ENCODE assay signal across 8 cellular contexts in the genomic region with DNA sequence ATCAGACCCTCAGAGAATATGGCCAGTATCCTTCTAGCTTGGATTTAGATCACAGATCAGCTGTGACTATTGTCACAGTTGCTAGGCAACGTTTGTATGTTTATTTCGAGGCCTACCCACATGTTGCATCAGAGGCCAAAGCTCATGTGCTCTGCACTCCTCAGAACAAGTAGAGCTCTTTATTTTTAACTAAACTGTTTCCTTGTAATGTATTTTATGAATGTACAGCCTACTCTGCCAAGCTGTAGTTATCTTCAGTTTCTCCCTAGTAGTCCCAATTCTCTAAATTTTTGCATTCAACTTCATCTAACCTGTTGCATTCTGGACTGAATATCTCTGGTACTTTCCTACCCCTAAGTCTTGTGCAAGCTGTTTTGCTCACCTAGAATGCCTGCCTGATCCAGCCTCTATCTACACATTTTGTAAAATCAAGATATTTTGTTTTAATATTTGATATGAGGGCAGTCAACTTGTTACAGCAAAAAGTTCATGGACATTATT. TPM values are rescaled to one million over a fixed set of nuclear protein-coding genes. Genes with fewer than 3 reads are reported as not detected.
DNase-seq lines count a peak whose midpoint lies in the region; ATAC-seq and TF ChIP-seq lines count a peak whose summit lies in the region.

No MANE protein-coding gene starts in this region.

- no peak for TF ChIP-seq POLR2A in vagina (IDR thresholded peaks at IDR 0.05)

- 33% methylated on average over 2 of the region's 2 CpGs for WGBS in mesenchymal stem cell

- no peaks in the 10 kb centered on the region for H3K9me2 ChIP-seq in GM23338 (ENCODE audit: insufficient read depth)

- ATAC-seq in GM23338 (peak; percentile 55), HG02852 (IDR thresholded peaks at IDR 0.05; ENCODE audit: unreplicated experiment) (no peak)

- H2BK15ac ChIP-seq in mesenchymal stem cell (ENCODE audit: low read depth, poor library complexity, severe bottlenecking) = no peak overlapping the region

- H3K27ac ChIP-seq in GM23338 (ENCODE audit: low read depth) (no peak overlapping the region), coronary artery (peak overlapping the region; percentile 61 to 64), mesenchymal stem cell (ENCODE audit: low read length, poor library complexity, severe bottlenecking) (no peak overlapping the region), vagina (peak overlapping the region; percentile 69)

- no peak overlapping the region for H4K91ac ChIP-seq in mesenchymal stem cell (ENCODE audit: low read length)

- H3K27me3 Mint-ChIP-seq in GM23338 (ENCODE audit: insufficient read depth, low read depth, poor library complexity) = peaks cover 6% of the 10 kb centered on the region

- H3K18ac ChIP-seq in mesenchymal stem cell (ENCODE audit: low read depth in 1 of 2, low read length in 2 of 2) = no peak overlapping the region

- no peaks in the 10 kb centered on the region for H3K9me3 Mint-ChIP-seq in GM23338

- no peak for TF ChIP-seq CTCF in GM23338 (conservative IDR thresholded peaks at IDR 0.05; ENCODE audit: low read depth in 2 of 2)
- no peak for TF ChIP-seq CTCF in coronary artery (IDR thresholded peaks at IDR 0.05)
- TF ChIP-seq CTCF in vagina (IDR thresholded peaks at IDR 0.05) = no peak

- H3K36me3 Mint-ChIP-seq in GM23338 (ENCODE audit: low read depth) = no peaks in the 10 kb centered on the region

- H3K4me1 ChIP-seq in GM23338 (ENCODE audit: insufficient read depth) (no peaks in the 10 kb centered on the region), mesenchymal stem cell (ENCODE audit: control insufficient read depth, insufficient read depth, low read depth, low read length) (peaks cover 6% of the 10 kb centered on the region), vagina (peaks cover 85% of the 10 kb centered on the region)

- H3K4ac ChIP-seq in mesenchymal stem cell (ENCODE audit: low read depth in 1 of 2, low read length in 2 of 2) = no peak overlapping the region

- H3K4me2 ChIP-seq in GM23338 (no peak overlapping the region), mesenchymal stem cell (ENCODE audit: low read length, poor library complexity, severe bottlenecking) (no peak overlapping the region)

- no peak overlapping the region for H2BK5ac ChIP-seq in mesenchymal stem cell (ENCODE audit: low read depth, low read length, poor library complexity, severe bottlenecking)

- H3K9ac ChIP-seq in mesenchymal stem cell (ENCODE audit: low read length) = peak overlapping the region; percentile 79

- H3K27ac Mint-ChIP-seq in GM23338 = peak overlapping the region; percentile 83; the same call in 1 of the 2 replicates

- H3K14ac ChIP-seq in mesenchymal stem cell (ENCODE audit: low read length in 2 of 2) = no peak overlapping the region

- in situ Hi-C loops in Caki2 (cut with HindIII; ENCODE audit: low pct_unique_long_range_greater_than_20kb, low sequenced_read_pairs) = no loop called here

- 0 out of 2 replicates have a peak, but pooled peaks cover under 1% of the 10 kb centered on the region for H3K79me2 ChIP-seq in GM23338 (replicated peaks; ENCODE audit: insufficient read depth)

- H3K4me1 Mint-ChIP-seq in GM23338 = peaks cover 25% of the 10 kb centered on the region

- no peaks in the 10 kb centered on the region for H3K36me3 ChIP-seq in GM23338 (ENCODE audit: insufficient read depth)
- H3K36me3 ChIP-seq in mesenchymal stem cell (ENCODE audit: control insufficient read depth in 1 of 2, insufficient read depth in 2 of 2, low read depth in 1 of 2, low read length in 2 of 2) = peaks cover 0 to 14% of the 10 kb centered on the region in 2 experiments
- no peaks in the 10 kb centered on the region for H3K36me3 ChIP-seq in vagina

- no peaks in the 10 kb centered on the region for H3K27me3 ChIP-seq in GM23338 (ENCODE audit: insufficient read depth)
- no peaks in the 10 kb centered on the region for H3K27me3 ChIP-seq in mesenchymal stem cell (ENCODE audit: control insufficient read depth in 1 of 2, insufficient read depth in 1 of 2, low read length in 2 of 2)
- no peaks in the 10 kb centered on the region for H3K27me3 ChIP-seq in vagina

- DNase-seq in Caki2 (ENCODE audit: low read depth) = peak; percentile 69
- DNase-seq in GM23338 (ENCODE audit: low spot score) = peak; percentile 75
- DNase-seq in NOMO-1 treated with dmso at 0.1 percent for 144 hours (lab: John Stamatoyannopoulos, UW; ENCODE audit: unreplicated experiment) = peak; percentile 51
- no peak for DNase-seq in coronary artery (ENCODE audit: low spot score)
- peak; percentile 98 for DNase-seq in mesenchymal stem cell
- no peak for DNase-seq in vagina (ENCODE audit: extremely low spot score in 2 of 2)
- no peak for DNase-seq in NCI-H524 (lab: John Stamatoyannopoulos, UW)

- H2BK120ac ChIP-seq in mesenchymal stem cell (ENCODE audit: low read depth, low read length) = no peak overlapping the region

- intact Hi-C loops in vagina (cut with DNase I) = loop anchor here (10.0 kb wide), 2 partner anchors 50 to 100 kb away; partner anchors contain the start of gene CAST

- H2AFZ ChIP-seq in GM23338 (no peak overlapping the region), mesenchymal stem cell (ENCODE audit: low read depth, low read length) (no peak overlapping the region)

- no peak overlapping the region for H2BK12ac ChIP-seq in mesenchymal stem cell (ENCODE audit: low read length in 2 of 2)

- no peak overlapping the region for H4K8ac ChIP-seq in mesenchymal stem cell (ENCODE audit: low read length)

- H3F3A ChIP-seq in GM23338 (replicated peaks; ENCODE audit: low read depth) = no peaks in the 10 kb centered on the region

- no peaks in the 10 kb centered on the region for H4K20me1 ChIP-seq in GM23338 (replicated peaks; ENCODE audit: insufficient read depth)

- no peaks in the 10 kb centered on the region for H3K9me3 ChIP-seq in mesenchymal stem cell (ENCODE audit: control insufficient read depth, low read length)
- no peaks in the 10 kb centered on the region for H3K9me3 ChIP-seq in vagina

- H3K23ac ChIP-seq in mesenchymal stem cell (ENCODE audit: low read length in 2 of 2) = no peak overlapping the region

- no peak overlapping the region for H3K4me3 Mint-ChIP-seq in GM23338

- no peak overlapping the region for H3K4me3 ChIP-seq in GM23338
- H3K4me3 ChIP-seq in coronary artery = no peak overlapping the region
- H3K4me3 ChIP-seq in mesenchymal stem cell (ENCODE audit: insufficient read depth in 1 of 2, low read depth in 1 of 2, low read length in 2 of 2) = no peak overlapping the region
- H3K4me3 ChIP-seq in vagina = no peak overlapping the region

- no peak overlapping the region for H2AK5ac ChIP-seq in mesenchymal stem cell (ENCODE audit: low read length, severe bottlenecking)

- H3K79me1 ChIP-seq in mesenchymal stem cell (replicated peaks; ENCODE audit: low read length, poor library complexity, severe bottlenecking) = peaks cover 23% of the 10 kb centered on the region

TF ChIP-seq in GM23338, 12 proteins besides CTCF, POLR2A, EP300 and RAD21 (continues in another document):
- TF ChIP-seq CREB1 (CRISPR knock-in tag; IDR thresholded peaks at IDR 0.05; ENCODE audit: low read depth) (no peak), NANOG (IDR thresholded peaks at IDR 0.05; ENCODE audit: borderline replicate concordance) (no peak), EZH2phosphoT487 (IDR thresholded peaks at IDR 0.05; ENCODE audit: unreplicated experiment) (no peak), JUNB (IDR thresholded peaks at IDR 0.05; ENCODE audit: unreplicated experiment) (no peak), ZNF331 (CRISPR knock-in tag; IDR thresholded peaks at IDR 0.05; ENCODE audit: low read depth) (no peak), STAT1 (IDR thresholded peaks at IDR 0.05; ENCODE audit: unreplicated experiment) (no peak), POLR2AphosphoS5 (IDR thresholded peaks at IDR 0.05; ENCODE audit: low read depth) (no peak), EZH2 (IDR thresholded peaks at IDR 0.05; ENCODE audit: low read depth, unreplicated experiment) (no peak)
- TF ChIP-seq, protein P1, sequence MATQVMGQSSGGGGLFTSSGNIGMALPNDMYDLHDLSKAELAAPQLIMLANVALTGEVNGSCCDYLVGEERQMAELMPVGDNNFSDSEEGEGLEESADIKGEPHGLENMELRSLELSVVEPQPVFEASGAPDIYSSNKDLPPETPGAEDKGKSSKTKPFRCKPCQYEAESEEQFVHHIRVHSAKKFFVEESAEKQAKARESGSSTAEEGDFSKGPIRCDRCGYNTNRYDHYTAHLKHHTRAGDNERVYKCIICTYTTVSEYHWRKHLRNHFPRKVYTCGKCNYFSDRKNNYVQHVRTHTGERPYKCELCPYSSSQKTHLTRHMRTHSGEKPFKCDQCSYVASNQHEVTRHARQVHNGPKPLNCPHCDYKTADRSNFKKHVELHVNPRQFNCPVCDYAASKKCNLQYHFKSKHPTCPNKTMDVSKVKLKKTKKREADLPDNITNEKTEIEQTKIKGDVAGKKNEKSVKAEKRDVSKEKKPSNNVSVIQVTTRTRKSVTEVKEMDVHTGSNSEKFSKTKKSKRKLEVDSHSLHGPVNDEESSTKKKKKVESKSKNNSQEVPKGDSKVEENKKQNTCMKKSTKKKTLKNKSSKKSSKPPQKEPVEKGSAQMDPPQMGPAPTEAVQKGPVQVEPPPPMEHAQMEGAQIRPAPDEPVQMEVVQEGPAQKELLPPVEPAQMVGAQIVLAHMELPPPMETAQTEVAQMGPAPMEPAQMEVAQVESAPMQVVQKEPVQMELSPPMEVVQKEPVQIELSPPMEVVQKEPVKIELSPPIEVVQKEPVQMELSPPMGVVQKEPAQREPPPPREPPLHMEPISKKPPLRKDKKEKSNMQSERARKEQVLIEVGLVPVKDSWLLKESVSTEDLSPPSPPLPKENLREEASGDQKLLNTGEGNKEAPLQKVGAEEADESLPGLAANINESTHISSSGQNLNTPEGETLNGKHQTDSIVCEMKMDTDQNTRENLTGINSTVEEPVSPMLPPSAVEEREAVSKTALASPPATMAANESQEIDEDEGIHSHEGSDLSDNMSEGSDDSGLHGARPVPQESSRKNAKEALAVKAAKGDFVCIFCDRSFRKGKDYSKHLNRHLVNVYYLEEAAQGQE (IDR thresholded peaks at IDR 0.05; ENCODE audit: unreplicated experiment) = no peak
- TF ChIP-seq, protein P2, sequence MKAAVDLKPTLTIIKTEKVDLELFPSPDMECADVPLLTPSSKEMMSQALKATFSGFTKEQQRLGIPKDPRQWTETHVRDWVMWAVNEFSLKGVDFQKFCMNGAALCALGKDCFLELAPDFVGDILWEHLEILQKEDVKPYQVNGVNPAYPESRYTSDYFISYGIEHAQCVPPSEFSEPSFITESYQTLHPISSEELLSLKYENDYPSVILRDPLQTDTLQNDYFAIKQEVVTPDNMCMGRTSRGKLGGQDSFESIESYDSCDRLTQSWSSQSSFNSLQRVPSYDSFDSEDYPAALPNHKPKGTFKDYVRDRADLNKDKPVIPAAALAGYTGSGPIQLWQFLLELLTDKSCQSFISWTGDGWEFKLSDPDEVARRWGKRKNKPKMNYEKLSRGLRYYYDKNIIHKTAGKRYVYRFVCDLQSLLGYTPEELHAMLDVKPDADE (IDR thresholded peaks at IDR 0.05) = no peak

RNA-seq across cellular contexts. Expression of gene CAST, which starts 52.8 kb away (rescaled TPM):
- total RNA-seq in Caki2 (2014; rRNA removed; shearing (Covaris generic); ENCODE audit: low replicate concordance) = 54.8 and 63.5 TPM in 2 replicates
- total RNA-seq in GM23338 (2014; rRNA removed; shearing (Covaris generic)) = 26.4 and 37.9 TPM in 2 replicates
- 53.0 and 57.7 TPM in 2 replicates for polyA plus RNA-seq in GM23338 (2016; fragmentation: Nextera tagmentation; extraction: Ambion mirVana)
- 217 TPM for polyA plus RNA-seq in mesenchymal stem cell (2013, experiment 1 of 2)
- 216 TPM for polyA plus RNA-seq in mesenchymal stem cell (2013, experiment 2 of 2)
- 309 TPM for total RNA-seq in vagina

Comparison
In these comparisons a context has a peak if more than half of its experiments do, and no peak if none do; other contexts are left out.
1. DNase-seq: peak in Caki2 (single experiment), GM23338 (single experiment), NOMO-1 treated with dmso at 0.1 percent for 144 hours (single experiment) and mesenchymal stem cell (single experiment); none in coronary artery (single experiment), vagina (0 of 2) and NCI-H524 (0 of 2).
2. H3K27ac ChIP-seq: peak in coronary artery (2 of 2) and vagina (single experiment); none in GM23338 (single experiment) and mesenchymal stem cell (single experiment).